In the genomic region with DNA sequence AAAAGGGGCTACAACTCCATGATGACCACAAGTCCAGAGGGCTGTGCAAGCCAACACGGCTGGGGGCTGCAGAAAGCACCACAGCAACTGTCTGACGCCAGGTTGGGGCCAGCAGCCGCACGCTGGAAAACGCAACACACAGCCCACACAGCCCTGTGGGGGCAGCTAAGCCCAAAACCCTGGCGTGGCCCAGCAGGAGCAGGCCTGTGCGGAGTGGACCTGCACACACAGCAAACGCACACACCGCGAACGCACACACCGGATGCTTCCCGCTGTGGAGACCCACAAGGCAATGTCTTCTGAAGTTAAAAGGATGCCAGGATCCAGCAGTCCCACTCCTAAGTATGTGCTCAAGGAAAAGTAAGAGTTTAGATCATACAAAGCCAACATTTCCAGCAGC, we compare ENCODE assay signal across 15 cellular contexts.
A peak's percentile ranks its signal among the peaks of the same experiment; 100 is the strongest.
DNase-seq lines count a peak whose midpoint lies in the region; ATAC-seq, FAIRE-seq and TF ChIP-seq lines count a peak whose summit lies in the region.
"Had no signal": no experiment of that assay in that cellular context is flagged by ENCODE, and none has a peak within 500 bp of the region (broad histone marks: within the 10 kb centered on the region; RNA-seq: fewer than 3 reads in every experiment).

No MANE protein-coding gene starts in this region.

- intact Hi-C loops in CD8-positive, alpha-beta T cell (cut with DNase I, micrococcal nuclease): no loop called here

- H3F3A ChIP-seq in OCI-LY1 (ENCODE audit: insufficient read depth, low read length): no peaks in the 10 kb centered on the region

- CTCF ChIA-PET in CD8-positive, alpha-beta T cell (lab: Charles Lee): interaction anchor here (2.0 kb wide), 1 partner anchor 9 kb away, joined by 8 read pairs; no protein-coding TSS in a partner anchor

- no peak overlapping the region for H3K4me3 ChIP-seq in CD8-positive, alpha-beta T cell (ENCODE audit: low read depth, low read length)
- peak overlapping the region; percentile 60 for H3K4me3 ChIP-seq in OCI-LY1 (ENCODE audit: low read depth, low read length, poor library complexity, severe bottlenecking)
- H3K4me3 ChIP-seq: lung had no signal

- H3K9me3 Mint-ChIP-seq in CD8-positive, alpha-beta T cell: no peaks in the 10 kb centered on the region
- no peaks in the 10 kb centered on the region for H3K9me3 Mint-ChIP-seq in natural killer cell treated with Interleukin-12 subunit alpha and Interleukin-12 subunit beta and Interleukin-15 and Interleukin-18, amount 100 ng/mL, for 72 hours

- no peak overlapping the region for H3K27ac Mint-ChIP-seq in CD8-positive, alpha-beta T cell
- no peak overlapping the region for H3K27ac Mint-ChIP-seq in natural killer cell treated with Interleukin-12 subunit alpha and Interleukin-12 subunit beta and Interleukin-15 and Interleukin-18, amount 100 ng/mL, for 72 hours

- FAIRE-seq in urothelium cell line (lab: Jason Lieb, UNC): no peak
- FAIRE-seq: D721Med had no signal

- H3K9ac ChIP-seq in OCI-LY1 (ENCODE audit: low read length): peak overlapping the region; percentile 78; the same call in 1 of the 2 replicates

- H3K36me3 Mint-ChIP-seq in CD8-positive, alpha-beta T cell: no peaks in the 10 kb centered on the region
- H3K36me3 Mint-ChIP-seq in natural killer cell treated with Interleukin-12 subunit alpha and Interleukin-12 subunit beta and Interleukin-15 and Interleukin-18, amount 100 ng/mL, for 72 hours: no peaks in the 10 kb centered on the region

- DNase-seq in CD8-positive, alpha-beta T cell: no peak
- DNase-seq in caudate nucleus (lab: John Stamatoyannopoulos, UW) (no peak), urothelium cell line (ENCODE audit: low spot score) (no peak)
- DNase-seq in natural killer cell treated with Interleukin-12 subunit alpha and Interleukin-12 subunit beta and Interleukin-15 and Interleukin-18, amount 100 ng/mL, for 72 hours (ENCODE audit: low spot score): no peak
- DNase-seq in effector CD8-positive, alpha-beta T cell (lab: John Stamatoyannopoulos, UW): no peak
- DNase-seq: activated CD4-positive, alpha-beta T cell treated with anti-CD3 and anti-CD28 coated beads for 48 hours; amniotic stem cell; NCI-H187; NCI-H446 treated with DMSO at 0.1 percent for 48 hours; SHP77 had no signal

- no peaks in the 10 kb centered on the region for H3K27me3 Mint-ChIP-seq in CD8-positive, alpha-beta T cell (ENCODE audit: low read depth)
- H3K27me3 Mint-ChIP-seq in natural killer cell treated with Interleukin-12 subunit alpha and Interleukin-12 subunit beta and Interleukin-15 and Interleukin-18, amount 100 ng/mL, for 72 hours: peaks cover 7 to 8% of the 10 kb centered on the region in 2 donors

- no peak overlapping the region for H3K27ac ChIP-seq in CD8-positive, alpha-beta T cell (ENCODE audit: low read depth, low read length)
- H3K27ac ChIP-seq in OCI-LY1 (ENCODE audit: low read depth, low read length, poor library complexity, severe bottlenecking) (peak overlapping the region; percentile 94), caudate nucleus (ENCODE audit: low read depth, low read length) (peak overlapping the region; percentile 99)

- no peaks in the 10 kb centered on the region for H3K79me2 ChIP-seq in OCI-LY1 (ENCODE audit: insufficient read depth, low read length)

- H3K4me3 Mint-ChIP-seq in CD8-positive, alpha-beta T cell: peak overlapping the region; percentile 80
- H3K4me3 Mint-ChIP-seq in natural killer cell treated with Interleukin-12 subunit alpha and Interleukin-12 subunit beta and Interleukin-15 and Interleukin-18, amount 100 ng/mL, for 72 hours: peak overlapping the region; percentile 74

- H3K4me1 Mint-ChIP-seq in CD8-positive, alpha-beta T cell (ENCODE audit: low read depth): peaks cover 47% of the 10 kb centered on the region
- peaks cover 37 to 48% of the 10 kb centered on the region in 2 donors for H3K4me1 Mint-ChIP-seq in natural killer cell treated with Interleukin-12 subunit alpha and Interleukin-12 subunit beta and Interleukin-15 and Interleukin-18, amount 100 ng/mL, for 72 hours (ENCODE audit: low read depth in 2 of 2)

- H4K20me1 ChIP-seq in OCI-LY1 (ENCODE audit: insufficient read depth, low read length): no peaks in the 10 kb centered on the region

- no peaks in the 10 kb centered on the region for H3K9me2 ChIP-seq in OCI-LY1 (ENCODE audit: low read depth, low read length)

- no peak for ATAC-seq in CD8-positive, alpha-beta T cell
- no peak for ATAC-seq in natural killer cell treated with Interleukin-12 subunit alpha and Interleukin-12 subunit beta and Interleukin-15 and Interleukin-18, amount 100 ng/mL, for 72 hours
- ATAC-seq in GM21515 (IDR thresholded peaks at IDR 0.05; ENCODE audit: unreplicated experiment) (no peak), GM19395 (IDR thresholded peaks at IDR 0.05; ENCODE audit: unreplicated experiment) (no peak)

- peak overlapping the region; percentile 86 for H3K4me2 ChIP-seq in OCI-LY1 (ENCODE audit: low read length)

- TF ChIP-seq CTCF in CD8-positive, alpha-beta T cell (IDR thresholded peaks at IDR 0.05): no peak
- no peak for TF ChIP-seq CTCF in OCI-LY1 (IDR thresholded peaks at IDR 0.05; ENCODE audit: low read length)

- no peaks in the 10 kb centered on the region for H3K27me3 ChIP-seq in CD8-positive, alpha-beta T cell (ENCODE audit: insufficient read depth, low read length)
- H3K27me3 ChIP-seq in OCI-LY1 (ENCODE audit: insufficient read depth, low read length): no peaks in the 10 kb centered on the region

- H3K4me1 ChIP-seq in CD8-positive, alpha-beta T cell (ENCODE audit: insufficient read depth, low read length): peaks cover 30% of the 10 kb centered on the region
- H3K4me1 ChIP-seq in OCI-LY1 (ENCODE audit: insufficient read depth, low read length, severe bottlenecking): peaks cover 65% of the 10 kb centered on the region

- H3K9me3 ChIP-seq in CD8-positive, alpha-beta T cell (ENCODE audit: low read length): no peaks in the 10 kb centered on the region
- H3K9me3 ChIP-seq in OCI-LY1 (ENCODE audit: low read length): no peaks in the 10 kb centered on the region

- no peaks in the 10 kb centered on the region for H3K36me3 ChIP-seq in CD8-positive, alpha-beta T cell (ENCODE audit: insufficient read depth, low read length)
- H3K36me3 ChIP-seq in OCI-LY1 (ENCODE audit: insufficient read depth, low read length): peaks cover 13% of the 10 kb centered on the region; the same call in 1 of the 2 replicates

- no peak overlapping the region for H2AFZ ChIP-seq in OCI-LY1 (ENCODE audit: low read length)

- POLR2A ChIA-PET in CD8-positive, alpha-beta T cell (lab: Charles Lee): interaction anchor here (1.0 kb wide), 1 partner anchor 8 kb away, joined by 4 read pairs; no protein-coding TSS in a partner anchor
